27 cellular contexts compared by ENCODE assay signal in genomic region chr17:47980516-47980915, GRCh38. TPM values are rescaled to one million over a fixed set of nuclear protein-coding genes. Genes with fewer than 3 reads are reported as not detected.
DNase-seq lines count a peak whose midpoint lies in the region; ATAC-seq, FAIRE-seq and TF ChIP-seq lines count a peak whose summit lies in the region.
"Had no signal": no experiment of that assay in that cellular context is flagged by ENCODE, and none has a peak within 500 bp of the region (broad histone marks: within the 10 kb centered on the region; RNA-seq: fewer than 3 reads in every experiment).

No MANE protein-coding gene starts in this region.

- H3K27me3 ChIP-seq in CD8-positive, alpha-beta T cell (ENCODE audit: insufficient read depth, low read length), result no peaks in the 10 kb centered on the region
- H3K27me3 ChIP-seq in K562 (ENCODE audit: control insufficient read depth in 2 of 2, insufficient read depth in 2 of 2, low read length in 2 of 2) (no peaks in the 10 kb centered on the region), mesendoderm (ENCODE audit: insufficient read depth, low read length, poor library complexity) (no peaks in the 10 kb centered on the region), A673 (replicated peaks; ENCODE audit: insufficient read depth, low read depth, low read length, poor library complexity) (no peaks in the 10 kb centered on the region)
- H3K27me3 ChIP-seq: neutrophil, SJSA1, upper lobe of left lung had no signal

- H3K9me1 ChIP-seq in K562 (ENCODE audit: control insufficient read depth, insufficient read depth, low read length), result peaks cover 4% of the 10 kb centered on the region

- no peak overlapping the region for H3K18ac ChIP-seq in mesendoderm (ENCODE audit: low read length)

- peak overlapping the region; percentile 32 for H3K27ac Mint-ChIP-seq in CD8-positive, alpha-beta T cell
- H3K27ac Mint-ChIP-seq: activated CD4-positive, alpha-beta T cell treated with anti-CD3 and anti-CD28 coated beads, Interleukin-2, amount 10 ng/mL, durations not matched to agents 7 days and 5 days had no signal

- peaks cover 28% of the 10 kb centered on the region for H3K36me3 ChIP-seq in CD8-positive, alpha-beta T cell (ENCODE audit: insufficient read depth, low read length)
- H3K36me3 ChIP-seq in K562 (ENCODE audit: control insufficient read depth, insufficient read depth, low read length) (peaks cover 83% of the 10 kb centered on the region), mesendoderm (ENCODE audit: control insufficient read depth, insufficient read depth, low read length) (peaks cover 12% of the 10 kb centered on the region), A673 (ENCODE audit: insufficient read depth, low read length, poor library complexity, severe bottlenecking) (peaks cover 77% of the 10 kb centered on the region)

- H2BK5ac ChIP-seq in mesendoderm (ENCODE audit: low read length), result no peak overlapping the region

- TF ChIP-seq RAD21 in K562 (CRISPR knock-in tag; conservative IDR thresholded peaks at IDR 0.05 in 1 of 2, IDR thresholded peaks at IDR 0.05 in 1 of 2), result no peak

- in situ Hi-C loops in K562 (cut with MboI), result loop anchor here (5.0 kb wide), 1 partner anchor 37 kb away; no protein-coding TSS in a partner anchor

- H3K4ac ChIP-seq in mesendoderm (ENCODE audit: low read depth, low read length), result no peak overlapping the region

- H2AK5ac ChIP-seq in mesendoderm (ENCODE audit: low read length), result no peak overlapping the region

- BruUV-seq in K562 (replicated peaks; lab: Mats Ljungman, UMichigan), result no TSS peak
- BruUV-seq in A673 (replicated peaks; lab: Mats Ljungman, UMichigan), result no TSS peak

- H3K79me2 ChIP-seq in K562 (ENCODE audit: control insufficient read depth, insufficient read depth, low read length), result no peaks in the 10 kb centered on the region
- H3K79me2 ChIP-seq in mesendoderm (ENCODE audit: control insufficient read depth, insufficient read depth, low read length), result no peaks in the 10 kb centered on the region

- no peak overlapping the region for H4K5ac ChIP-seq in mesendoderm (ENCODE audit: low read length)

- peaks cover 12% of the 10 kb centered on the region; the same call in 1 of the 2 replicates for H4K20me1 ChIP-seq in K562 (replicated peaks; ENCODE audit: control insufficient read depth, insufficient read depth, low read length)

- no peak for ATAC-seq in CD8-positive, alpha-beta T cell
- no peak for ATAC-seq in K562
- ATAC-seq: A549, Panc1, psoas muscle had no signal

- H3K4me3 ChIP-seq in CD8-positive, alpha-beta T cell (ENCODE audit: low read depth, low read length), result no peak overlapping the region
- no peak overlapping the region for H3K4me3 ChIP-seq in K562
- H3K4me3 ChIP-seq in mesendoderm (ENCODE audit: low read length), result no peak overlapping the region
- no peak overlapping the region for H3K4me3 ChIP-seq in A673 (ENCODE audit: low read depth, low read length, poor library complexity, severe bottlenecking)
- H3K4me3 ChIP-seq: A549, lung, psoas muscle, SJSA1, upper lobe of left lung had no signal

- intact Hi-C loops in CD8-positive, alpha-beta T cell (cut with DNase I, micrococcal nuclease), result no loop called here
- intact Hi-C loops in K562 (cut with micrococcal nuclease) (no loop called here), A673 (cut with micrococcal nuclease; ENCODE audit: unreplicated experiment) (no loop called here)

- H4K8ac ChIP-seq in mesendoderm (ENCODE audit: low read depth, low read length), result no peak overlapping the region

- H3K27me3 Mint-ChIP-seq in CD8-positive, alpha-beta T cell (ENCODE audit: low read depth), result no peaks in the 10 kb centered on the region
- H3K27me3 Mint-ChIP-seq: activated CD4-positive, alpha-beta T cell treated with anti-CD3 and anti-CD28 coated beads, Interleukin-2, amount 10 ng/mL, durations not matched to agents 7 days and 5 days had no signal

- POLR2A ChIA-PET in CD8-positive, alpha-beta T cell (lab: Charles Lee), result no interaction called here
- POLR2A ChIA-PET in K562 (lab: Yijun Ruan, JAX) (interaction anchor here (0.6 to 1.2 kb wide), 6 partner anchors 9 to 142 kb away, joined by 3 to 4 read pairs (median 3); no protein-coding TSS in a partner anchor), A673 (lab: Charles Lee; ENCODE audit: low non-redundant PET) (no interaction called here)

- no peaks in the 10 kb centered on the region for H3K79me1 ChIP-seq in mesendoderm (ENCODE audit: low read length)

- no peak overlapping the region for H2BK15ac ChIP-seq in mesendoderm (replicated peaks; ENCODE audit: low read depth)

- peak; percentile 19 for DNase-seq in NCI-H2171 treated with DMSO at 0.1 percent for 48 hours (lab: John Stamatoyannopoulos, UW)
- no peak for DNase-seq in NCI-H2171 (lab: John Stamatoyannopoulos, UW)
- DNase-seq in CD8-positive, alpha-beta T cell, result no peak
- peak; percentile 72 for DNase-seq in NCI-H2196 (lab: John Stamatoyannopoulos, UW; ENCODE audit: unreplicated experiment)
- DNase-seq in K562 (ENCODE audit: extremely low read depth in 1 of 4, low spot score in 3 of 4), result no peak
- DNase-seq in mesendoderm, result no peak
- no peak for DNase-seq in A673 (ENCODE audit: low spot score)
- no peak for DNase-seq in D341Med (ENCODE audit: low spot score)
- DNase-seq: activated CD4-positive, alpha-beta T cell treated with anti-CD3 and anti-CD28 coated beads, Interleukin-2, amount 10 ng/mL, durations not matched to agents 7 days and 5 days; activated CD8-positive, alpha-beta memory T cell treated with anti-CD3 and anti-CD28 coated beads, Interleukin-2, amount 50 U/mL, for 4 hours; activated effector memory CD4-positive, alpha-beta T cell treated with anti-CD3 and anti-CD28 coated beads, Interleukin-2, amount 50 U/mL, for 16 hours; amygdala; DMS153; GF-D8; HCEC 1CT; kidney; MM.1S; NK-92 treated with Interleukin-12 subunit alpha and Interleukin-12 subunit beta, amount 100 ng/mL, for 24 hours; psoas muscle; T-helper 2 cell; upper lobe of left lung had no signal

- no peak overlapping the region for H3K9ac ChIP-seq in K562 (ENCODE audit: insufficient read depth in 1 of 2, low read depth in 2 of 2, low read length in 2 of 2)
- H3K9ac ChIP-seq in mesendoderm (ENCODE audit: low read length), result no peak overlapping the region

- no peak overlapping the region for H2AFZ ChIP-seq in K562 (ENCODE audit: low read depth, low read length)

- H3K56ac ChIP-seq in mesendoderm (ENCODE audit: low read length), result no peak overlapping the region

- no peaks in the 10 kb centered on the region for H3K9me3 ChIP-seq in CD8-positive, alpha-beta T cell (ENCODE audit: low read length)
- no peaks in the 10 kb centered on the region for H3K9me3 ChIP-seq in K562 (replicated peaks; ENCODE audit: control insufficient read depth, insufficient read depth, low read depth, low read length)
- no peaks in the 10 kb centered on the region for H3K9me3 ChIP-seq in A673 (ENCODE audit: low read depth, low read length, poor library complexity, severe bottlenecking)
- H3K9me3 ChIP-seq: A549, neutrophil, psoas muscle, SJSA1, upper lobe of left lung had no signal

- H3K36me3 Mint-ChIP-seq in CD8-positive, alpha-beta T cell, result peaks cover 83% of the 10 kb centered on the region

- no peak for TF ChIP-seq EP300 in K562 (IDR thresholded peaks at IDR 0.05; ENCODE audit: low read length)

- H3K4me2 ChIP-seq in K562 (ENCODE audit: insufficient read depth, low read length) (no peak overlapping the region), mesendoderm (ENCODE audit: low read length) (no peak overlapping the region)
- H3K4me2 ChIP-seq: A549 had no signal

- H3K9me3 Mint-ChIP-seq in CD8-positive, alpha-beta T cell, result no peaks in the 10 kb centered on the region
- H3K9me3 Mint-ChIP-seq: activated CD4-positive, alpha-beta T cell treated with anti-CD3 and anti-CD28 coated beads, Interleukin-2, amount 10 ng/mL, durations not matched to agents 7 days and 5 days had no signal

- TF ChIP-seq POLR2A in K562 (conservative IDR thresholded peaks at IDR 0.05), result no peak

- H3K23ac ChIP-seq in mesendoderm (ENCODE audit: low read length), result no peak overlapping the region

- TF ChIP-seq CTCF in CD8-positive, alpha-beta T cell (IDR thresholded peaks at IDR 0.05), result no peak
- TF ChIP-seq CTCF in K562 (IDR thresholded peaks at IDR 0.05 in 2 of 3, conservative IDR thresholded peaks at IDR 0.05 in 1 of 3; ENCODE audit: insufficient read depth in 2 of 3, low read depth in 1 of 3, low read length in 3 of 3), result no peak
- TF ChIP-seq CTCF in A673 (conservative IDR thresholded peaks at IDR 0.05; ENCODE audit: low read depth, low read length), result no peak

- no peak overlapping the region for H3K4me3 Mint-ChIP-seq in CD8-positive, alpha-beta T cell
- H3K4me3 Mint-ChIP-seq: activated CD4-positive, alpha-beta T cell treated with anti-CD3 and anti-CD28 coated beads, Interleukin-2, amount 10 ng/mL, durations not matched to agents 7 days and 5 days had no signal

- FAIRE-seq in K562 (lab: Jason Lieb, UNC), result no peak
- FAIRE-seq: A549, kidney had no signal

- CTCF ChIA-PET in CD8-positive, alpha-beta T cell (lab: Charles Lee), result interaction anchor here (2.8 kb wide), 1 partner anchor 33 kb away, joined by 13 read pairs; no protein-coding TSS in a partner anchor
- CTCF ChIA-PET in K562 (lab: Yijun Ruan, JAX; ENCODE audit: low intra/inter-chr PET ratio), result interaction anchor here (0.6 to 0.9 kb wide), 2 partner anchors 38 to 138 kb away, joined by 3 to 6 read pairs; no protein-coding TSS in a partner anchor
- CTCF ChIA-PET in A673 (lab: Charles Lee), result interaction anchor here (0.9 kb wide), 1 partner anchor 37 kb away, joined by 3 read pairs; no protein-coding TSS in a partner anchor

- H2BK120ac ChIP-seq in mesendoderm (ENCODE audit: low read depth, low read length), result no peak overlapping the region

- H3K27ac ChIP-seq in CD8-positive, alpha-beta T cell (ENCODE audit: low read depth, low read length), result no peak overlapping the region
- no peak overlapping the region for H3K27ac ChIP-seq in K562 (ENCODE audit: extremely low read depth, low read depth, low read length)
- no peak overlapping the region for H3K27ac ChIP-seq in mesendoderm (ENCODE audit: low read depth, low read length)
- no peak overlapping the region for H3K27ac ChIP-seq in A673 (ENCODE audit: low read depth, low read length, poor library complexity, severe bottlenecking)
- H3K27ac ChIP-seq: A549, neutrophil, psoas muscle, SJSA1, upper lobe of left lung had no signal

- H3K4me1 ChIP-seq in CD8-positive, alpha-beta T cell (ENCODE audit: insufficient read depth, low read length), result no peaks in the 10 kb centered on the region
- H3K4me1 ChIP-seq in K562 (replicated peaks in 1 of 2; ENCODE audit: control insufficient read depth in 2 of 2, insufficient read depth in 2 of 2, low read length in 2 of 2) (peaks cover 34 to 50% of the 10 kb centered on the region in 2 experiments), mesendoderm (ENCODE audit: control insufficient read depth, low read depth, low read length) (no peaks in the 10 kb centered on the region), A673 (ENCODE audit: insufficient read depth, low read length, poor library complexity, severe bottlenecking) (no peaks in the 10 kb centered on the region)
- H3K4me1 ChIP-seq: A549, psoas muscle, SJSA1 had no signal

- peaks cover 5% of the 10 kb centered on the region for H3K4me1 Mint-ChIP-seq in CD8-positive, alpha-beta T cell (ENCODE audit: low read depth)

RNA-seq across cellular contexts. Expression of gene CDK5RAP3, which starts 9.6 kb away (rescaled TPM):
- 100 to 1,000 TPM; 220 to 231 TPM for total RNA-seq in CD8-positive, alpha-beta T cell
- 452 and 764 TPM in 2 replicates for total RNA-seq in K562 (2011; cell fraction: chromatin; rRNA removed; ENCODE audit: low replicate concordance)
- total RNA-seq in K562 (2011; cell fraction: nucleolus; rRNA removed), result 478 and 540 TPM in 2 replicates
- 403 and 415 TPM in 2 replicates for total RNA-seq in K562 (2011; cell fraction: nucleoplasm; rRNA removed)
- total RNA-seq in K562 (2014; rRNA removed), result 85.0 and 91.5 TPM in 2 replicates
- 70.8 and 71.7 TPM in 2 replicates for total RNA-seq in K562 (2014; rRNA removed; fragmentation: Illumina TruSeq; extraction: Trizol)
- total RNA-seq in K562 (2015; rRNA removed; fragmentation: Illumina TruSeq; extraction: Trizol), result 67.0 and 73.7 TPM in 2 replicates
- 113 and 131 TPM in 2 replicates for total RNA-seq in K562 (2021)
- 132 and 208 TPM in 2 replicates for polyA plus RNA-seq in K562 (2011; rRNA removed)
- 78.0 and 96.3 TPM in 2 replicates for polyA plus RNA-seq in K562 (2011; cell fraction: cytosol; rRNA removed)
- 1,392 and 1,556 TPM in 2 replicates for polyA plus RNA-seq in K562 (2011; cell fraction: nucleus; rRNA removed)
- polyA plus RNA-seq in K562 (2012), result 134 and 270 TPM in 2 replicates
- 96.7 and 100 TPM in 2 replicates for polyA plus RNA-seq in K562 (2014; fragmentation: Illumina TruSeq; extraction: Trizol)
- 10 to 100 TPM; 44.2 to 73.0 TPM for polyA plus RNA-seq in K562 (2014; fragmentation: Nextera tagmentation; extraction: Ambion mirVana)
- 152 and 202 TPM in 2 replicates for polyA plus RNA-seq in K562 (2014; rRNA removed)
- 81.6 and 111 TPM in 2 replicates for polyA minus RNA-seq in K562 (2011; rRNA and poly(A)+ RNA removed)
- 35.1 and 37.0 TPM in 2 replicates for polyA minus RNA-seq in K562 (2011; cell fraction: cytosol; rRNA and poly(A)+ RNA removed)
- 206 and 291 TPM in 2 replicates for polyA minus RNA-seq in K562 (2011; cell fraction: nucleus; rRNA and poly(A)+ RNA removed)
- 56.8 TPM for polyA plus RNA-seq in mesendoderm (2013, experiment 1 of 2)
- polyA plus RNA-seq in mesendoderm (2013, experiment 2 of 2), result 57.6 TPM
- total RNA-seq in A673 (2021), result 172 and 204 TPM in 2 replicates

RNA-seq across cellular contexts. Expression of gene PRR15L, which starts 22.8 kb away (rescaled TPM):
- not detected for total RNA-seq in CD8-positive, alpha-beta T cell
- total RNA-seq in K562 (2011; cell fraction: chromatin; rRNA removed; ENCODE audit: low replicate concordance), result not detected in 2 replicates
- not detected in 2 replicates for total RNA-seq in K562 (2011; cell fraction: nucleolus; rRNA removed)
- total RNA-seq in K562 (2011; cell fraction: nucleoplasm; rRNA removed), result not detected in 2 replicates
- not detected in 2 replicates for total RNA-seq in K562 (2014; rRNA removed)
- not detected in 2 replicates for total RNA-seq in K562 (2014; rRNA removed; fragmentation: Illumina TruSeq; extraction: Trizol)
- total RNA-seq in K562 (2015; rRNA removed; fragmentation: Illumina TruSeq; extraction: Trizol), result not detected in 2 replicates
- 0.16 TPM in 1 of 2 replicates, not detected in the other for total RNA-seq in K562 (2021)
- not detected in 2 replicates for polyA plus RNA-seq in K562 (2011; rRNA removed)
- polyA plus RNA-seq in K562 (2011; cell fraction: cytosol; rRNA removed), result not detected in 2 replicates
- polyA plus RNA-seq in K562 (2011; cell fraction: nucleus; rRNA removed), result not detected in 2 replicates
- polyA plus RNA-seq in K562 (2012), result 0.16 and 0.17 TPM in 2 replicates
- polyA plus RNA-seq in K562 (2014; fragmentation: Illumina TruSeq; extraction: Trizol), result not detected in 2 replicates
- polyA plus RNA-seq in K562 (2014; fragmentation: Nextera tagmentation; extraction: Ambion mirVana), result under 1 TPM in 1 of 2 experiments, not detected in 1; 0.03 TPM
- polyA plus RNA-seq in K562 (2014; rRNA removed), result not detected in 2 replicates
- not detected in 2 replicates for polyA minus RNA-seq in K562 (2011; rRNA and poly(A)+ RNA removed)
- polyA minus RNA-seq in K562 (2011; cell fraction: cytosol; rRNA and poly(A)+ RNA removed), result not detected in 2 replicates
- polyA minus RNA-seq in K562 (2011; cell fraction: nucleus; rRNA and poly(A)+ RNA removed), result not detected in 2 replicates
- 0.03 TPM for polyA plus RNA-seq in mesendoderm (2013, experiment 1 of 2)
- 0.03 TPM for polyA plus RNA-seq in mesendoderm (2013, experiment 2 of 2)
- total RNA-seq in A673 (2021), result not detected in 2 replicates
- total RNA-seq: activated CD4-positive, alpha-beta T cell treated with anti-CD3 and anti-CD28 coated beads, Interleukin-2, amount 10 ng/mL, durations not matched to agents 7 days and 5 days; psoas muscle; SJSA1 had no signal
- polyA plus RNA-seq: BJ had no signal

RNA-seq across cellular contexts. Expression of gene PNPO, which starts 39.1 kb away (rescaled TPM):
- total RNA-seq in CD8-positive, alpha-beta T cell, result 1 to 10 TPM; 5.7 to 5.8 TPM
- total RNA-seq in K562 (2011; cell fraction: chromatin; rRNA removed; ENCODE audit: low replicate concordance), result 19.2 and 41.8 TPM in 2 replicates
- 21.8 and 24.3 TPM in 2 replicates for total RNA-seq in K562 (2011; cell fraction: nucleolus; rRNA removed)
- 31.2 and 41.6 TPM in 2 replicates for total RNA-seq in K562 (2011; cell fraction: nucleoplasm; rRNA removed)
- total RNA-seq in K562 (2014; rRNA removed), result 25.5 and 30.9 TPM in 2 replicates
- total RNA-seq in K562 (2014; rRNA removed; fragmentation: Illumina TruSeq; extraction: Trizol), result 27.4 and 27.7 TPM in 2 replicates
- 24.8 and 28.2 TPM in 2 replicates for total RNA-seq in K562 (2015; rRNA removed; fragmentation: Illumina TruSeq; extraction: Trizol)
- 39.0 and 41.5 TPM in 2 replicates for total RNA-seq in K562 (2021)
- polyA plus RNA-seq in K562 (2011; rRNA removed), result 29.2 and 35.5 TPM in 2 replicates
- polyA plus RNA-seq in K562 (2011; cell fraction: cytosol; rRNA removed), result 33.9 and 37.5 TPM in 2 replicates
- polyA plus RNA-seq in K562 (2011; cell fraction: nucleus; rRNA removed), result 16.9 and 17.6 TPM in 2 replicates
- 10.9 and 17.5 TPM in 2 replicates for polyA plus RNA-seq in K562 (2012)
- 29.6 and 35.5 TPM in 2 replicates for polyA plus RNA-seq in K562 (2014; fragmentation: Illumina TruSeq; extraction: Trizol)
- polyA plus RNA-seq in K562 (2014; fragmentation: Nextera tagmentation; extraction: Ambion mirVana), result 10 to 100 TPM; 16.6 to 23.1 TPM
- 23.4 and 24.9 TPM in 2 replicates for polyA plus RNA-seq in K562 (2014; rRNA removed)
- polyA minus RNA-seq in K562 (2011; rRNA and poly(A)+ RNA removed), result 35.4 and 48.7 TPM in 2 replicates
- polyA minus RNA-seq in K562 (2011; cell fraction: cytosol; rRNA and poly(A)+ RNA removed), result 21.9 and 29.9 TPM in 2 replicates
- 11.6 and 16.1 TPM in 2 replicates for polyA minus RNA-seq in K562 (2011; cell fraction: nucleus; rRNA and poly(A)+ RNA removed)
- 2.6 TPM for polyA plus RNA-seq in mesendoderm (2013, experiment 1 of 2)
- polyA plus RNA-seq in mesendoderm (2013, experiment 2 of 2), result 2.9 TPM
- total RNA-seq in A673 (2021), result 12.3 and 14.6 TPM in 2 replicates

RNA-seq across cellular contexts. Expression of gene COPZ2, which starts 57.1 kb away (rescaled TPM):
- under 1 TPM; 0.57 to 0.92 TPM for total RNA-seq in CD8-positive, alpha-beta T cell
- total RNA-seq in K562 (2011; cell fraction: chromatin; rRNA removed; ENCODE audit: low replicate concordance), result 0.46 TPM in 1 of 2 replicates, not detected in the other
- 0.66 TPM in 1 of 2 replicates, not detected in the other for total RNA-seq in K562 (2011; cell fraction: nucleolus; rRNA removed)
- total RNA-seq in K562 (2011; cell fraction: nucleoplasm; rRNA removed), result 0.73 and 0.92 TPM in 2 replicates
- total RNA-seq in K562 (2014; rRNA removed) (not detected in 2 replicates), K562 (2014; rRNA removed; fragmentation: Illumina TruSeq; extraction: Trizol) (not detected in 2 replicates), K562 (2015; rRNA removed; fragmentation: Illumina TruSeq; extraction: Trizol) (not detected in 2 replicates), K562 (2021) (0.49 TPM in 1 of 2 replicates, not detected in the other), A673 (2021) (2.3 TPM in 1 of 2 replicates, not detected in the other)
- polyA plus RNA-seq in K562 (2011; rRNA removed) (0.14 and 0.22 TPM in 2 replicates), K562 (2014; fragmentation: Illumina TruSeq; extraction: Trizol) (0.21 TPM in 1 of 2 replicates, not detected in the other), K562 (2014; fragmentation: Nextera tagmentation; extraction: Ambion mirVana) (not detected), K562 (2014; rRNA removed) (not detected in 2 replicates)
- 0.13 TPM in 1 of 2 replicates, not detected in the other for polyA plus RNA-seq in K562 (2011; cell fraction: cytosol; rRNA removed)
- polyA plus RNA-seq in K562 (2011; cell fraction: nucleus; rRNA removed), result 0.52 and 1.4 TPM in 2 replicates
- 0.78 TPM in 1 of 2 replicates, not detected in the other for polyA plus RNA-seq in K562 (2012)
- polyA minus RNA-seq in K562 (2011; rRNA and poly(A)+ RNA removed), result not detected in 2 replicates
- not detected in 2 replicates for polyA minus RNA-seq in K562 (2011; cell fraction: cytosol; rRNA and poly(A)+ RNA removed)
- not detected in 2 replicates for polyA minus RNA-seq in K562 (2011; cell fraction: nucleus; rRNA and poly(A)+ RNA removed)
- 0.07 TPM for polyA plus RNA-seq in mesendoderm (2013, experiment 1 of 2)
- polyA plus RNA-seq in mesendoderm (2013, experiment 2 of 2), result 0.08 TPM

Comparison
In these comparisons a context has a peak if more than half of its experiments do, and no peak if none do; other contexts are left out.
1. DNase-seq: peak in NCI-H2171 treated with DMSO at 0.1 percent for 48 hours (single experiment) and NCI-H2196 (single experiment); none in NCI-H2171 (single experiment), CD8-positive, alpha-beta T cell (0 of 7), K562 (0 of 4), mesendoderm (single experiment), A673 (single experiment) and D341Med (single experiment).